Comparison of ENCODE assay signal across 9 cellular contexts in genomic region chr1:179706339-179706941, GRCh38.
A peak's percentile ranks its signal among the peaks of the same experiment; 100 is the strongest.
DNase-seq lines count a peak whose midpoint lies in the region; ATAC-seq and TF ChIP-seq lines count a peak whose summit lies in the region.
"Had no signal": no experiment of that assay in that cellular context is flagged by ENCODE, and none has a peak within 500 bp of the region (broad histone marks: within the 10 kb centered on the region; RNA-seq: fewer than 3 reads in every experiment).

No MANE protein-coding gene starts in this region.

- TF ChIP-seq CTCF in astrocyte of the cerebellum (IDR thresholded peaks at IDR 0.05; ENCODE audit: low read depth, low read length, missing control alignments): peak; percentile 75

- in situ Hi-C loops in astrocyte of the cerebellum (cut with HindIII; ENCODE audit: low sequenced_read_pairs): no loop called here

- no peak overlapping the region for H3K4me3 ChIP-seq in astrocyte of the cerebellum (ENCODE audit: low read depth, low read length)
- H3K4me3 ChIP-seq: BLaER1 treated with 17β-estradiol and CSF1 and Interleukin-3, amounts not matched to agents 10 nM and 100 nM had no signal

- no peak for ATAC-seq in GM21528 (IDR thresholded peaks at IDR 0.05; ENCODE audit: low FRiP score, unreplicated experiment)

- DNase-seq in NCI-H2029 treated with DMSO at 0.1 percent for 48 hours (lab: John Stamatoyannopoulos, UW): peak; percentile 46
- no peak for DNase-seq in NCI-H2029 (lab: John Stamatoyannopoulos, UW)
- peak; percentile 82 for DNase-seq in NCI-H1092 treated with DMSO at 0.1 percent for 48 hours (lab: John Stamatoyannopoulos, UW)
- DNase-seq in SW480 (ENCODE audit: low spot score): peak; percentile 51
- peak; percentile 53 for DNase-seq in astrocyte of the cerebellum (ENCODE audit: low read depth)
- DNase-seq in inferior parietal cortex (ENCODE audit: extremely low spot score): peak; percentile 78
- peak; percentile 59 to 64 for DNase-seq in stimulated activated CD4-positive, alpha-beta T cell treated with anti-CD3 and anti-CD28 coated beads, Interleukin-2, amount 100 ng/mL, for 24 hours
